1 cellular context compared by ENCODE assay signal in the genomic region with DNA sequence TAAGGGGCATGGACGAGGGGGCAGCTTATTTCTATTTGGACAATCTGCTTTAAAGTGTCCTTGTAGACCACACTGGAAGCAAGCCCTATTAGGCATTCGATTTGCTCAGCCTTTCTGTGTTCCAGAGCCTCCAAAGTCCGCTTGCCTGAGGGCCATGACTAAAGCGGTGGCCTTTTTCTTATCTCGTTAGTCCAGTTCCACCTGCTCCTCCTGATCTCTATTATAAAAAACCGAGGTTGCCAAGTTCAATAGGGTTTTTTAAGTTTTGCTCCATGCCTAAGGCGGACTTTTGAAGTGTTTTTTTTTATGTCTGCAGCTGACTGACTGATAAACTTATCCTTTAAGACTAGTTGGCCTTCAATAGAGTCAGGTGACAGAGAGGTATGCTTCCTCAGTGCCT. TPM values are rescaled to one million over a fixed set of nuclear protein-coding genes. Genes with fewer than 3 reads are reported as not detected.
"Had no signal": no experiment of that assay in that cellular context is flagged by ENCODE, and none has a peak within 500 bp of the region (broad histone marks: within the 10 kb centered on the region; RNA-seq: fewer than 3 reads in every experiment).

No MANE protein-coding gene starts in this region.

RNA-seq across cellular contexts. Expression of a gene that starts 35.2 kb away (rescaled TPM):
- polyA plus RNA-seq: IMR-90 had no signal
